In genomic region chr11:37973926-37974325, GRCh38 we compare ENCODE assay signal across 19 cellular contexts.
"Had no signal": no experiment of that assay in that cellular context is flagged by ENCODE, and none has a peak within 500 bp of the region (broad histone marks: within the 10 kb centered on the region; RNA-seq: fewer than 3 reads in every experiment).

No MANE protein-coding gene starts in this region.

- H3K4me1 ChIP-seq: prostate gland, sigmoid colon, suprapubic skin had no signal

- H3K4me1 Mint-ChIP-seq: immature natural killer cell, nephron, T-helper 17 cell had no signal

- H3K4me3 ChIP-seq: cardiac muscle cell, prostate gland, sigmoid colon, suprapubic skin, upper lobe of left lung had no signal

- H3K9me3 ChIP-seq: prostate gland, sigmoid colon, suprapubic skin, upper lobe of left lung had no signal

- DNase-seq: activated CD4-positive, alpha-beta T cell treated with anti-CD3 and anti-CD28 coated beads, Interleukin-2, amount 50 U/mL, for 1 hour; activated CD4-positive, CD25-positive, alpha-beta regulatory T cell; amygdala; effector memory CD4-positive, alpha-beta T cell; erythroblast; glutamatergic neuron; immature natural killer cell; occipital lobe; sigmoid colon; stimulated activated CD4-positive, alpha-beta T cell treated with anti-CD3 and anti-CD28 coated beads, Interleukin-12 subunit alpha, Interleukin-12 subunit beta, amount 100 ng/mL, for 4 hours; stimulated activated CD4-positive, alpha-beta T cell treated with anti-CD3 and anti-CD28 coated beads, Interleukin-2, amount 100 ng/mL, for 48 hours; stimulated activated naive CD8-positive, alpha-beta T cell treated with anti-CD3 and anti-CD28 coated beads, Interleukin-15, Interleukin-2, amounts not matched to agents 100 U/mL and 50 U/mL, for 24 hours; T-helper 17 cell; upper lobe of left lung had no signal

- ATAC-seq: activated naive CD4-positive, alpha-beta T cell treated with anti-CD3 and anti-CD28 coated beads, Interleukin-2, amount 50 U/mL, for 72 hours; stimulated activated naive CD8-positive, alpha-beta T cell treated with anti-CD3 and anti-CD28 coated beads, Interleukin-15, Interleukin-2, amounts not matched to agents 100 U/mL and 50 U/mL, for 24 hours; T-helper 17 cell had no signal

- H3K9me3 Mint-ChIP-seq: nephron had no signal

- H3K36me3 ChIP-seq: cardiac muscle cell, prostate gland, sigmoid colon, suprapubic skin, upper lobe of left lung had no signal

- H3K27me3 ChIP-seq: cardiac muscle cell, sigmoid colon, suprapubic skin, upper lobe of left lung had no signal

- H3K4me3 Mint-ChIP-seq: immature natural killer cell, nephron, T-helper 17 cell had no signal

- H3K27me3 Mint-ChIP-seq: T-helper 17 cell had no signal

- H3K27ac Mint-ChIP-seq: activated naive CD4-positive, alpha-beta T cell treated with anti-CD3 and anti-CD28 coated beads, Interleukin-2, amount 50 U/mL, for 72 hours; immature natural killer cell; nephron; T-helper 17 cell had no signal

- H3K27ac ChIP-seq: cardiac muscle cell, prostate gland, sigmoid colon, suprapubic skin, upper lobe of left lung had no signal
